In the genomic region with DNA sequence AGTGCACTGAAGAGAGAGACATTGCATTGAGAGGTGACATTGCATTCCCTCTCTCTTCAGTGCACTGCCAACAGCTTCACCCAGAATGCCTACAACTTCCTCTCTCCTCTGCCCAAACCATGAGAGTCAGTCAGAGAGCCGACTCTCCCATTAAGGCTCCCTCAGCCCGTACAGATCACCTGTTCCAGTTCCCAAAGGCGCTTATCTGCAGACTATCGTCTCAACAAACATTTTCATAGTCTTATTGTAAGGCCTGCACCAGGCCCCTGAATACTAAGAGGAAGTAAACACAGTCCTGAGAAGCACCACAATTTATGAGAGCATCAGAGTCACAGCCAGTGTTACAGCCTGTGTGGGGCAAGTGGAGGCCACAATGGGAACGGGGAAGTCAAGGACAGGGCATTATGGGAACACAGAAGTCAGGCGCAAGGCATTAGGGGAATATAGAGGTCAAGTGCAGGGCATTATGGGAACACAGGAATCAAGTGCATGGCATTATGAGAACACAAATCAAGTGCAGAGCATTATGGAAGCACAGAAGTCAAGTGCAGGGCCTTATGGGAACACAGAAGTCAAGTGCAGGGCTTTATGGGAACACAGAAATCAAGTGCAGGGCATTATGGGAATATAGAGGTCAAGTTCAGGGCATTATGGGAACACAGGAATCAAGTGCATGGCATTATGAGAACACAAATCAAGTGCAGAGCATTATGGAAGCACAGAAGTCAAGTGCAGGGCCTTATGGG, we compare ENCODE assay signal across 7 cellular contexts. TPM values are rescaled to one million over a fixed set of nuclear protein-coding genes. Genes with fewer than 3 reads are reported as not detected.
DNase-seq lines count a peak whose midpoint lies in the region; ATAC-seq, FAIRE-seq and TF ChIP-seq lines count a peak whose summit lies in the region.
"Not testable (repeated sequence)": the region's sequence is repeated elsewhere in the genome, so short reads cannot be mapped to it uniquely, and the experiment has no call there.

No MANE protein-coding gene starts in this region.

- peak; percentile 92 for FAIRE-seq in GM12891 (lab: Jason Lieb, UNC)

- H3K4me1 ChIP-seq in neutrophil (ENCODE audit: control insufficient read depth in 1 of 2, insufficient read depth in 1 of 2, low read depth in 1 of 2, low read length in 1 of 2) = peaks cover 68 to 77% of the 10 kb centered on the region in 2 experiments

- not testable (repeated sequence) for H3K36me3 ChIP-seq in neutrophil

- not testable (repeated sequence) for H3K9me3 ChIP-seq in neutrophil

- POLR2A ChIA-PET in activated CD8-positive, alpha-beta T cell treated with anti-CD3 and anti-CD28 coated beads for 36 hours (lab: Charles Lee) = interaction anchor here (0.9 to 1.6 kb wide), 3 partner anchors 17 to 141 kb away, joined by 4 to 5 read pairs (median 4); partner anchors contain the start of gene SIRT5

- DNase-seq in GM12891 (ENCODE audit: insufficient read length, low spot score); activated CD8-positive, alpha-beta T cell treated with anti-CD3 and anti-CD28 coated beads for 36 hours; immature natural killer cell: not testable (repeated sequence)
- DNase-seq in MV-4-11 (lab: John Stamatoyannopoulos, UW) = peak; percentile 85
- peak; percentile 61 for DNase-seq in SKM-1 treated with dmso at 0.1 percent for 144 hours (lab: John Stamatoyannopoulos, UW; ENCODE audit: unreplicated experiment)

- CTCF ChIA-PET in activated CD8-positive, alpha-beta T cell treated with anti-CD3 and anti-CD28 coated beads for 36 hours (lab: Charles Lee) = interaction anchor here (3.0 kb wide), 1 partner anchor 19 kb away, joined by 7 read pairs; no protein-coding TSS in a partner anchor

- H3K4me3 ChIP-seq in neutrophil (ENCODE audit: low read depth in 1 of 2, low read length in 1 of 2) = not testable (repeated sequence)

- peaks cover 71% of the 10 kb centered on the region for H3K4me1 Mint-ChIP-seq in activated CD8-positive, alpha-beta T cell treated with anti-CD3 and anti-CD28 coated beads for 36 hours (ENCODE audit: low read depth)
- H3K4me1 Mint-ChIP-seq in dendritic cell treated with granulocyte-macrophage colony-stimulating factor and Interleukin-4, amounts not matched to agents 40 ng/mL and 50 ng/mL, for 4 days (ENCODE audit: low read depth) = peaks cover 58% of the 10 kb centered on the region
- peaks cover 91 to 99% of the 10 kb centered on the region in 2 donors for H3K4me1 Mint-ChIP-seq in immature natural killer cell

- H3K27me3 ChIP-seq in neutrophil = not testable (repeated sequence)

- ATAC-seq in activated CD8-positive, alpha-beta T cell treated with anti-CD3 and anti-CD28 coated beads for 36 hours = not testable (repeated sequence)

- TF ChIP-seq POLR2A in GM12891 (IDR thresholded peaks at IDR 0.05; ENCODE audit: low read depth, low read length) = not testable (repeated sequence)

- peak overlapping the region; percentile 73 for H3K27ac Mint-ChIP-seq in activated CD8-positive, alpha-beta T cell treated with anti-CD3 and anti-CD28 coated beads for 36 hours
- peak overlapping the region; percentile 39 for H3K27ac Mint-ChIP-seq in dendritic cell treated with granulocyte-macrophage colony-stimulating factor and Interleukin-4, amounts not matched to agents 40 ng/mL and 50 ng/mL, for 4 days
- peak overlapping the region; percentile 91 to 97 (median 94) for H3K27ac Mint-ChIP-seq in immature natural killer cell

- not testable (repeated sequence) for H3K27me3 Mint-ChIP-seq in activated CD8-positive, alpha-beta T cell treated with anti-CD3 and anti-CD28 coated beads for 36 hours; dendritic cell treated with granulocyte-macrophage colony-stimulating factor and Interleukin-4, amounts not matched to agents 40 ng/mL and 50 ng/mL, for 4 days; immature natural killer cell (ENCODE audit: low read depth in 3 of 3)

- TF ChIP-seq CTCF in activated CD8-positive, alpha-beta T cell treated with anti-CD3 and anti-CD28 coated beads for 36 hours (IDR thresholded peaks at IDR 0.05); neutrophil (IDR thresholded peaks at IDR 0.05): not testable (repeated sequence)

- peak overlapping the region; percentile 85 for H3K27ac ChIP-seq in neutrophil

- H3K4me3 Mint-ChIP-seq in activated CD8-positive, alpha-beta T cell treated with anti-CD3 and anti-CD28 coated beads for 36 hours; dendritic cell treated with granulocyte-macrophage colony-stimulating factor and Interleukin-4, amounts not matched to agents 40 ng/mL and 50 ng/mL, for 4 days: not testable (repeated sequence)
- peak overlapping the region; percentile 66 to 83 (median 81) for H3K4me3 Mint-ChIP-seq in immature natural killer cell

- intact Hi-C loops in activated CD8-positive, alpha-beta T cell treated with anti-CD3 and anti-CD28 coated beads for 36 hours (cut with micrococcal nuclease); dendritic cell treated with granulocyte-macrophage colony-stimulating factor and Interleukin-4, amounts not matched to agents 40 ng/mL and 50 ng/mL, for 4 days (cut with micrococcal nuclease): not testable (repeated sequence)

- H3K9me3 Mint-ChIP-seq in activated CD8-positive, alpha-beta T cell treated with anti-CD3 and anti-CD28 coated beads for 36 hours = peaks cover 13% of the 10 kb centered on the region
- peaks cover 15% of the 10 kb centered on the region for H3K9me3 Mint-ChIP-seq in dendritic cell treated with granulocyte-macrophage colony-stimulating factor and Interleukin-4, amounts not matched to agents 40 ng/mL and 50 ng/mL, for 4 days
- H3K9me3 Mint-ChIP-seq in immature natural killer cell = not testable (repeated sequence)

- peaks cover 14% of the 10 kb centered on the region for H3K36me3 Mint-ChIP-seq in activated CD8-positive, alpha-beta T cell treated with anti-CD3 and anti-CD28 coated beads for 36 hours (ENCODE audit: low read depth)
- H3K36me3 Mint-ChIP-seq in dendritic cell treated with granulocyte-macrophage colony-stimulating factor and Interleukin-4, amounts not matched to agents 40 ng/mL and 50 ng/mL, for 4 days (ENCODE audit: low read depth) = peaks cover 14% of the 10 kb centered on the region
- not testable (repeated sequence) for H3K36me3 Mint-ChIP-seq in immature natural killer cell

RNA-seq across cellular contexts. Expression of gene GFOD1, which starts 53.5 kb away (rescaled TPM):
- polyA plus RNA-seq in GM12891 (2012; ENCODE audit: low read depth, missing spikeins) = 9.8 TPM
- 10 to 100 TPM; 12.3 to 12.9 TPM for total RNA-seq in activated CD8-positive, alpha-beta T cell treated with anti-CD3 and anti-CD28 coated beads for 36 hours
- polyA plus RNA-seq in immature natural killer cell = 10 to 100 TPM; 22.5 to 68.8 (median 49.3) TPM

Comparison
In these comparisons a context has a peak if more than half of its experiments do, and no peak if none do; other contexts are left out.
1. H3K27ac Mint-ChIP-seq: peak in every context shown above with its lines; median percentile 94 in immature natural killer cell; 73 in activated CD8-positive, alpha-beta T cell treated with anti-CD3 and anti-CD28 coated beads for 36 hours; 39 in dendritic cell treated with granulocyte-macrophage colony-stimulating factor and Interleukin-4, amounts not matched to agents 40 ng/mL and 50 ng/mL, for 4 days.